11 cellular contexts compared by ENCODE assay signal in genomic region chr9:92245005-92245797, GRCh38. TPM values are rescaled to one million over a fixed set of nuclear protein-coding genes. Genes with fewer than 3 reads are reported as not detected.
DNase-seq lines count a peak whose midpoint lies in the region; TF ChIP-seq lines count a peak whose summit lies in the region.
"Had no signal": no experiment of that assay in that cellular context is flagged by ENCODE, and none has a peak within 500 bp of the region (broad histone marks: within the 10 kb centered on the region; RNA-seq: fewer than 3 reads in every experiment).

No MANE protein-coding gene starts in this region.

- H3K9me3 Mint-ChIP-seq in osteocyte (ENCODE audit: unreplicated experiment) = no peaks in the 10 kb centered on the region
- H3K9me3 Mint-ChIP-seq in Caco-2 (ENCODE audit: unreplicated experiment) = no peaks in the 10 kb centered on the region
- H3K9me3 Mint-ChIP-seq: GM23338 had no signal

- intact Hi-C loops in Caco-2 (cut with micrococcal nuclease; ENCODE audit: unreplicated experiment) = no loop called here

- no TSS peak for BruUV-seq in Caco-2 (replicated peaks; lab: Mats Ljungman, UMichigan)

- peak overlapping the region; percentile 31 for H3K4me3 ChIP-seq in endocrine pancreas (ENCODE audit: control insufficient read depth, insufficient read depth, low read length)
- H3K4me3 ChIP-seq in Caco-2 (ENCODE audit: low read depth, low read length) = no peak overlapping the region
- H3K4me3 ChIP-seq: GM23338 had no signal

- H3K36me3 ChIP-seq in endocrine pancreas (ENCODE audit: control insufficient read depth, insufficient read depth, low read length) (no peaks in the 10 kb centered on the region), Caco-2 (ENCODE audit: control insufficient read depth, insufficient read depth, low read length) (no peaks in the 10 kb centered on the region)

- no peaks in the 10 kb centered on the region for H3K9me3 ChIP-seq in endocrine pancreas (ENCODE audit: control insufficient read depth, low read length)
- no peaks in the 10 kb centered on the region for H3K9me3 ChIP-seq in Caco-2

- H3K9ac ChIP-seq in endocrine pancreas (ENCODE audit: control insufficient read depth, insufficient read depth, low read length) = peak overlapping the region; percentile 55

- H3K4me3 Mint-ChIP-seq in osteocyte (ENCODE audit: unreplicated experiment) (no peak overlapping the region), Caco-2 (ENCODE audit: unreplicated experiment) (no peak overlapping the region)
- H3K4me3 Mint-ChIP-seq: GM23338 had no signal

- H3K4me1 Mint-ChIP-seq in osteocyte (ENCODE audit: unreplicated experiment) = peaks cover 66% of the 10 kb centered on the region
- H3K4me1 Mint-ChIP-seq in Caco-2 (ENCODE audit: low read depth, unreplicated experiment) = no peaks in the 10 kb centered on the region
- H3K4me1 Mint-ChIP-seq: GM23338 had no signal

- CTCF ChIA-PET in Caco-2 (lab: Charles Lee) = no interaction called here

- peaks cover 64% of the 10 kb centered on the region for H3K4me1 ChIP-seq in endocrine pancreas (ENCODE audit: control insufficient read depth, insufficient read depth, low read length)
- no peaks in the 10 kb centered on the region for H3K4me1 ChIP-seq in Caco-2

- DNase-seq in EL (peak; percentile 88), NCI-H146 (lab: John Stamatoyannopoulos, UW) (peak; percentile 58), osteocyte (ENCODE audit: extremely low spot score, unreplicated experiment) (no peak), dermis blood vessel endothelial cell (no peak), NCI-H82 treated with DMSO at 0.1 percent for 48 hours (lab: John Stamatoyannopoulos, UW; ENCODE audit: unreplicated experiment) (no peak), Caco-2 (no peak)
- DNase-seq: activated CD4-positive, alpha-beta T cell treated with anti-CD3 and anti-CD28 coated beads, Interleukin-2, amount 50 U/mL, for 4 hours; NCI-H69; stimulated activated CD4-positive, alpha-beta T cell treated with anti-CD3 and anti-CD28 coated beads, Interleukin-4, amount 100 ng/mL, for 1 hour had no signal

- H3K27ac Mint-ChIP-seq in osteocyte (ENCODE audit: unreplicated experiment) (peak overlapping the region; percentile 93), Caco-2 (ENCODE audit: unreplicated experiment) (no peak overlapping the region)
- H3K27ac Mint-ChIP-seq: GM23338 had no signal

- H3K27me3 Mint-ChIP-seq in osteocyte (ENCODE audit: unreplicated experiment) (no peaks in the 10 kb centered on the region), Caco-2 (ENCODE audit: insufficient read depth, unreplicated experiment) (no peaks in the 10 kb centered on the region)

- no peak for TF ChIP-seq CTCF in osteocyte (IDR thresholded peaks at IDR 0.05)
- no peak for TF ChIP-seq CTCF in Caco-2 (IDR thresholded peaks at IDR 0.05; ENCODE audit: insufficient read depth in 1 of 2, low read depth in 1 of 2, low read length in 1 of 2, severe bottlenecking in 1 of 2, unreplicated experiment in 1 of 2)

- H3K36me3 Mint-ChIP-seq in osteocyte (ENCODE audit: unreplicated experiment) (peaks cover 67% of the 10 kb centered on the region), Caco-2 (ENCODE audit: insufficient read depth, unreplicated experiment) (peaks cover 95% of the 10 kb centered on the region)

- POLR2A ChIA-PET in Caco-2 (lab: Charles Lee) = no interaction called here

- H3K27me3 ChIP-seq in endocrine pancreas (ENCODE audit: control insufficient read depth, insufficient read depth, low read length) (no peaks in the 10 kb centered on the region), Caco-2 (replicated peaks; ENCODE audit: control insufficient read depth, insufficient read depth, low read length) (no peaks in the 10 kb centered on the region)

RNA-seq across cellular contexts. Expression of gene IARS1, which starts 48.3 kb away (rescaled TPM):
- total RNA-seq in osteocyte (212 and 231 TPM in 2 replicates), dermis blood vessel endothelial cell (124 and 197 TPM in 2 replicates), Caco-2 (2022) (127 and 138 TPM in 2 replicates)

Comparison
In these comparisons a context has a peak if more than half of its experiments do, and no peak if none do; other contexts are left out.
1. DNase-seq: peak in EL (single experiment) and NCI-H146 (single experiment); none in osteocyte (single experiment), dermis blood vessel endothelial cell (single experiment), NCI-H82 treated with DMSO at 0.1 percent for 48 hours (single experiment) and Caco-2 (0 of 2).